In the genomic region with DNA sequence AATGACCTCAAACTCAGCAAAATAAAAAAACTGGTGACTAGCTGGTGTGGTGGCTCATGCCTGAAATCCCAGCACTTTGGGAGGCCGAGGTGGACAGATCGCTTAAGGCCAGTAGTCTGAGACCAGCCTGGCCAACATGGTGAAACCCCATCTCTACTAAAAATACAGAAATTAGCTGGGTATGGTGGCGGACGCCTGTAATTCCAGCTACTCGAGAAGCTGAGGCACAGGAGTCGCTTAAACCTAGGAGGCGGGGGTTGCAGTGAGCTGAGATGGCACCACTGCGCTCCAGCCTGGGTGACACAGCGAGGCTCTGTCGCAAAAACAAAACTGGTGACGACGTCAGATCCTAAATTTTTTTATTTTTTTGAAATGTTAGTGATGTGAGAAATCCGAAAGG, we compare ENCODE assay signal across 12 cellular contexts.
DNase-seq lines count a peak whose midpoint lies in the region; ATAC-seq and TF ChIP-seq lines count a peak whose summit lies in the region.
"Had no signal": no experiment of that assay in that cellular context is flagged by ENCODE, and none has a peak within 500 bp of the region (broad histone marks: within the 10 kb centered on the region; RNA-seq: fewer than 3 reads in every experiment).

No MANE protein-coding gene starts in this region.

- DNase-seq in activated T-cell treated with anti-CD3 and anti-CD28 coated beads, Interleukin-2, amount 50 U/mL, for 72 hours, result no peak
- no peak for DNase-seq in activated T-cell treated with anti-CD3 and anti-CD28 coated beads, Interleukin-2, amount 50 U/mL, for 4 hours
- DNase-seq in dorsolateral prefrontal cortex (peak in 4 of 10 donors; percentile 15 to 28 (median 24)), transverse colon (peak; percentile 6), NCI-H774 (lab: John Stamatoyannopoulos, UW) (no peak), HPDE6-E6E7 (ENCODE audit: extremely low spot score) (no peak)
- DNase-seq in naive thymus-derived CD8-positive, alpha-beta T cell, result peak in 1 of 10 donors; percentile 9
- DNase-seq: activated B cell treated with CpG ODN at 0.5 μM for 24 hours, NCI-H187 had no signal

- H3K9me3 Mint-ChIP-seq in activated T-cell treated with anti-CD3 and anti-CD28 coated beads, Interleukin-2, amount 50 U/mL, for 72 hours, result no peaks in the 10 kb centered on the region
- H3K9me3 Mint-ChIP-seq in activated T-cell treated with anti-CD3 and anti-CD28 coated beads, Interleukin-2, amount 50 U/mL, for 4 hours, result no peaks in the 10 kb centered on the region
- H3K9me3 Mint-ChIP-seq in naive thymus-derived CD8-positive, alpha-beta T cell, result no peaks in the 10 kb centered on the region
- H3K9me3 Mint-ChIP-seq: activated B cell treated with CpG ODN at 0.5 μM for 24 hours had no signal

- intact Hi-C loops in dorsolateral prefrontal cortex (cut with DNase I) (no loop called here), transverse colon (cut with DNase I; ENCODE audit: low total_unique reads) (loop anchor here (5.0 kb wide), 1 partner anchor 166 kb away; no protein-coding TSS in a partner anchor)

- no peak for TF ChIP-seq POLR2A in transverse colon (IDR thresholded peaks at IDR 0.05)

- H3K27ac ChIP-seq in dorsolateral prefrontal cortex, result peak overlapping the region in 58 of 59 donors; percentile 21 to 95 (median 79)
- peak overlapping the region; percentile 76 to 94 (median 91) for H3K27ac ChIP-seq in transverse colon
- H3K27ac ChIP-seq: PC-9 had no signal

- peaks cover 15% of the 10 kb centered on the region for H3K4me1 Mint-ChIP-seq in activated T-cell treated with anti-CD3 and anti-CD28 coated beads, Interleukin-2, amount 50 U/mL, for 72 hours (ENCODE audit: low read depth)
- H3K4me1 Mint-ChIP-seq in activated T-cell treated with anti-CD3 and anti-CD28 coated beads, Interleukin-2, amount 50 U/mL, for 4 hours (ENCODE audit: low read depth), result peaks cover 19% of the 10 kb centered on the region
- H3K4me1 Mint-ChIP-seq in naive thymus-derived CD8-positive, alpha-beta T cell, result peaks cover 15 to 45% (median 40%) of the 10 kb centered on the region in 4 donors

- POLR2A ChIA-PET in naive thymus-derived CD8-positive, alpha-beta T cell (lab: Charles Lee), result interaction anchor here (0.7 to 15.2 kb wide), 10 partner anchors 14 to 169 kb away, joined by 3 to 535 read pairs (median 12); a partner anchor contains a TSS

- H3K4me3 Mint-ChIP-seq in activated T-cell treated with anti-CD3 and anti-CD28 coated beads, Interleukin-2, amount 50 U/mL, for 72 hours, result no peak overlapping the region
- H3K4me3 Mint-ChIP-seq in activated T-cell treated with anti-CD3 and anti-CD28 coated beads, Interleukin-2, amount 50 U/mL, for 4 hours, result no peak overlapping the region
- no peak overlapping the region for H3K4me3 Mint-ChIP-seq in naive thymus-derived CD8-positive, alpha-beta T cell
- H3K4me3 Mint-ChIP-seq: activated B cell treated with CpG ODN at 0.5 μM for 24 hours had no signal

- H3K36me3 ChIP-seq in transverse colon, result no peaks in the 10 kb centered on the region

- H3K27ac Mint-ChIP-seq in activated T-cell treated with anti-CD3 and anti-CD28 coated beads, Interleukin-2, amount 50 U/mL, for 72 hours, result peak overlapping the region; percentile 16
- peak overlapping the region; percentile 31 to 91 (median 79) for H3K27ac Mint-ChIP-seq in naive thymus-derived CD8-positive, alpha-beta T cell

- H3K4me3 ChIP-seq in dorsolateral prefrontal cortex, result no peak overlapping the region
- no peak overlapping the region for H3K4me3 ChIP-seq in transverse colon
- H3K4me3 ChIP-seq: PC-9, testis had no signal

- H3K36me3 Mint-ChIP-seq in activated T-cell treated with anti-CD3 and anti-CD28 coated beads, Interleukin-2, amount 50 U/mL, for 72 hours (ENCODE audit: insufficient read depth in 2 of 2), result no peaks in the 10 kb centered on the region
- H3K36me3 Mint-ChIP-seq in activated T-cell treated with anti-CD3 and anti-CD28 coated beads, Interleukin-2, amount 50 U/mL, for 4 hours (ENCODE audit: insufficient read depth), result no peaks in the 10 kb centered on the region
- no peaks in the 10 kb centered on the region for H3K36me3 Mint-ChIP-seq in naive thymus-derived CD8-positive, alpha-beta T cell

- TF ChIP-seq CTCF in dorsolateral prefrontal cortex (IDR thresholded peaks at IDR 0.05 in 54 of 56, conservative IDR thresholded peaks at IDR 0.05 in 2 of 56; ENCODE audit: low read depth in 1 of 56, partially characterized antibody in 56 of 56) (no peak), transverse colon (IDR thresholded peaks at IDR 0.05) (no peak)

- TF ChIP-seq EP300 in transverse colon (IDR thresholded peaks at IDR 0.05; ENCODE audit: low read depth), result no peak

- in situ Hi-C loops in transverse colon (cut with MboI; ENCODE audit: low pct_ligation_motif_present in 1 of 4, low pct_unique_long_range_greater_than_20kb in 1 of 4, low sequenced_read_pairs in 3 of 4), result no loop called here

- no peaks in the 10 kb centered on the region for H3K27me3 Mint-ChIP-seq in activated T-cell treated with anti-CD3 and anti-CD28 coated beads, Interleukin-2, amount 50 U/mL, for 72 hours (ENCODE audit: low read depth)
- no peaks in the 10 kb centered on the region for H3K27me3 Mint-ChIP-seq in activated T-cell treated with anti-CD3 and anti-CD28 coated beads, Interleukin-2, amount 50 U/mL, for 4 hours (ENCODE audit: low read depth)
- H3K27me3 Mint-ChIP-seq in naive thymus-derived CD8-positive, alpha-beta T cell, result no peaks in the 10 kb centered on the region

- peaks cover 33 to 71% (median 59%) of the 10 kb centered on the region in 4 donors for H3K4me1 ChIP-seq in transverse colon

- 88 to 100% methylated on average over 3 to 13 of the region's 13 CpGs for WGBS in transverse colon (ENCODE audit: low coverage in 1 of 2), 2 donors

- H3K27me3 ChIP-seq in dorsolateral prefrontal cortex (no peaks in the 10 kb centered on the region), transverse colon (no peaks in the 10 kb centered on the region)
- H3K27me3 ChIP-seq: testis had no signal

- no peaks in the 10 kb centered on the region for H3K9me3 ChIP-seq in transverse colon
- H3K9me3 ChIP-seq: testis had no signal

- ATAC-seq in activated T-cell treated with anti-CD3 and anti-CD28 coated beads, Interleukin-2, amount 50 U/mL, for 72 hours (replicated peaks in 1 of 2), result no peak
- ATAC-seq in activated T-cell treated with anti-CD3 and anti-CD28 coated beads, Interleukin-2, amount 50 U/mL, for 4 hours, result no peak
- no peak for ATAC-seq in naive thymus-derived CD8-positive, alpha-beta T cell
- ATAC-seq in GM21367 (IDR thresholded peaks at IDR 0.05; ENCODE audit: unreplicated experiment), result no peak
